ENCODE assay signal across 24 cellular contexts in the genomic region with DNA sequence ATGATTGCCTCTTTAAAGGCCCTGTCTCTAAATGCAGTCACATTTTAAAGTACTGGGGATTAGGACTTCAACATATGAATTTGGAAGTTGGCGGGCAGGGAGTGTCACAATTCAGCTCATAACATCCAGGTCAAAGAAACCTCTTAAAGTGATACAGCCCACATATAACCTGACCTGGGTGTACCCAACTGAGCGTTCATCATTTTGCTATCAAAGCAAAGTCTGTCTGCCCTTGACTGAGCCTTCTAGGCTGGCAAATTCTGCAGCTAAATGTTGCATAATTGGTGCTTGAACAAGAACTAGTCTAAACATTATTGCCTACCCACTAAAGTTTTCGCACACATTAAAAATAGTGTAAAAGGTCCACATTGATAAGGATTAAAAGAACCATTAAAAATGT. TPM values are rescaled to one million over a fixed set of nuclear protein-coding genes. Genes with fewer than 3 reads are reported as not detected.
DNase-seq lines count a peak whose midpoint lies in the region; ATAC-seq, FAIRE-seq and TF ChIP-seq lines count a peak whose summit lies in the region.
"Had no signal": no experiment of that assay in that cellular context is flagged by ENCODE, and none has a peak within 500 bp of the region (broad histone marks: within the 10 kb centered on the region; RNA-seq: fewer than 3 reads in every experiment).

No MANE protein-coding gene starts in this region.

- no peak for TF ChIP-seq RAD21 in HepG2 (CRISPR knock-in tag; IDR thresholded peaks at IDR 0.05)

- H3F3A ChIP-seq in neural progenitor cell (ENCODE audit: low read depth), result peaks cover 20% of the 10 kb centered on the region

- TF ChIP-seq EP300 in HepG2 (IDR thresholded peaks at IDR 0.05; ENCODE audit: low read depth in 2 of 2, low read length in 2 of 2) (no peak), HepG2 (CRISPR knock-in tag; IDR thresholded peaks at IDR 0.05; ENCODE audit: borderline replicate concordance) (no peak)

- peaks cover 9% of the 10 kb centered on the region for H3K79me2 ChIP-seq in HepG2 (ENCODE audit: insufficient read depth, low read length)
- H3K79me2 ChIP-seq in neural progenitor cell (ENCODE audit: low read depth), result peaks cover 27% of the 10 kb centered on the region

- TF ChIP-seq CTCF in HepG2 (CRISPR knock-in tag; IDR thresholded peaks at IDR 0.05) (no peak), neural progenitor cell (IDR thresholded peaks at IDR 0.05) (no peak), thyroid gland (IDR thresholded peaks at IDR 0.05) (no peak)

- H3K27ac ChIP-seq in epithelial cell of prostate (peak overlapping the region; percentile 84), HepG2 (ENCODE audit: extremely low read length, insufficient read depth, low read length) (peak overlapping the region; percentile 59), neural progenitor cell (no peak overlapping the region), thyroid gland (peak overlapping the region in 1 of 3 donors; percentile 16)
- H3K27ac ChIP-seq: BLaER1, C4-2B, GM23248 had no signal

- no peak overlapping the region for H2AFZ ChIP-seq in HepG2 (ENCODE audit: low read length)
- no peak overlapping the region for H2AFZ ChIP-seq in neural progenitor cell (replicated peaks)
- H2AFZ ChIP-seq: GM23248 had no signal

- in situ Hi-C loops in HepG2 (cut with HindIII; ENCODE audit: extremely low pct_ligation_motif_present, low pct_unique_long_range_greater_than_20kb), result no loop called here

- H3K27me3 ChIP-seq in HepG2 (ENCODE audit: control insufficient read depth in 1 of 2, insufficient read depth in 2 of 2, low read length in 2 of 2) (no peaks in the 10 kb centered on the region), neural progenitor cell (no peaks in the 10 kb centered on the region), thyroid gland (no peaks in the 10 kb centered on the region)
- H3K27me3 ChIP-seq: BLaER1 had no signal

- POLR2A ChIA-PET in HepG2 (lab: Yijun Ruan, JAX), result interaction anchor here (0.9 kb wide), 1 partner anchor 88 kb away, joined by 3 read pairs; no protein-coding TSS in a partner anchor

- H3K36me3 ChIP-seq in HepG2 (replicated peaks in 1 of 2; ENCODE audit: control insufficient read depth in 1 of 2, insufficient read depth in 2 of 2, low read length in 2 of 2), result no peaks in the 10 kb centered on the region
- H3K36me3 ChIP-seq in neural progenitor cell, result no peaks in the 10 kb centered on the region
- no peaks in the 10 kb centered on the region for H3K36me3 ChIP-seq in thyroid gland

- H3K9ac ChIP-seq in HepG2 (ENCODE audit: insufficient read depth, low read depth, low read length) (no peak overlapping the region), neural progenitor cell (no peak overlapping the region)
- H3K9ac ChIP-seq: BLaER1, GM23248 had no signal

- H3K9me3 ChIP-seq in HepG2 (ENCODE audit: low read length), result peaks cover 4% of the 10 kb centered on the region; the same call in 1 of the 2 replicates
- no peaks in the 10 kb centered on the region for H3K9me3 ChIP-seq in neural progenitor cell (ENCODE audit: low read depth)
- no peaks in the 10 kb centered on the region for H3K9me3 ChIP-seq in thyroid gland

- TF ChIP-seq POLR2A in HepG2 (IDR thresholded peaks at IDR 0.05; ENCODE audit: insufficient read depth in 1 of 2, low read depth in 2 of 2, low read length in 2 of 2), result no peak
- TF ChIP-seq POLR2A in thyroid gland (IDR thresholded peaks at IDR 0.05), result no peak

- H3K36me3 Mint-ChIP-seq in neural progenitor cell, result peaks cover 37% of the 10 kb centered on the region

- H4K20me1 ChIP-seq in HepG2 (ENCODE audit: insufficient read depth, low read length) (no peaks in the 10 kb centered on the region), neural progenitor cell (ENCODE audit: low read depth) (peaks cover 4% of the 10 kb centered on the region)
- H4K20me1 ChIP-seq: BLaER1 had no signal

- H3K4me3 Mint-ChIP-seq in neural progenitor cell, result no peak overlapping the region
- H3K4me3 Mint-ChIP-seq: B cell; CD4-positive, alpha-beta T cell; CD8-positive, alpha-beta memory T cell had no signal

- H3K4me1 ChIP-seq in HepG2 (ENCODE audit: insufficient read depth, low read length), result peaks cover 55% of the 10 kb centered on the region
- peaks cover 21% of the 10 kb centered on the region for H3K4me1 ChIP-seq in neural progenitor cell
- H3K4me1 ChIP-seq in thyroid gland, result peaks cover 18 to 29% of the 10 kb centered on the region in 2 donors

- ATAC-seq in HepG2, result no peak

- 81% methylated on average over 3 of the region's 3 CpGs for WGBS in HepG2 (ENCODE audit: low lambda C conversion rate)
- 58 to 64% methylated on average over 3 of the region's 3 CpGs for WGBS in thyroid gland, 2 donors

- H3K4me1 Mint-ChIP-seq in neural progenitor cell, result peaks cover 18% of the 10 kb centered on the region

- H3K4me2 ChIP-seq in HepG2 (ENCODE audit: low read depth, low read length) (peak overlapping the region; percentile 73), neural progenitor cell (peak overlapping the region; percentile 25)
- H3K4me2 ChIP-seq: BLaER1 had no signal

- intact Hi-C loops in HepG2 (cut with micrococcal nuclease; ENCODE audit: unreplicated experiment), result loop anchor here (5.0 kb wide), 1 partner anchor 58 kb away; no protein-coding TSS in a partner anchor
- intact Hi-C loops in thyroid gland (cut with DNase I), result no loop called here
- intact Hi-C loops in posterior vena cava (cut with DNase I), result no loop called here

- DNase-seq in epithelial cell of prostate (ENCODE audit: low read depth, low spot score), result no peak
- no peak for DNase-seq in HepG2 (ENCODE audit: low spot score)
- DNase-seq in neural progenitor cell (ENCODE audit: low spot score), result no peak
- peak; percentile 19 to 32 for DNase-seq in thyroid gland
- no peak for DNase-seq in CD1c-positive myeloid dendritic cell (ENCODE audit: extremely low spot score)
- DNase-seq in activated naive CD4-positive, alpha-beta T cell treated with anti-CD3 and anti-CD28 coated beads, Interleukin-2, amount 50 U/mL, for 16 hours, result no peak
- DNase-seq in posterior vena cava (ENCODE audit: low spot score), result no peak
- DNase-seq in DMS 273 (lab: John Stamatoyannopoulos, UW; ENCODE audit: unreplicated experiment), result no peak
- DNase-seq: Calu3; CD4-positive, alpha-beta T cell; CD8-positive, alpha-beta memory T cell; DMS153; DND-41; H7; HCEC 1CT had no signal

- CTCF ChIA-PET in HepG2 (lab: Yijun Ruan, JAX; ENCODE audit: low intra/inter-chr PET ratio, low total read pairs), result no interaction called here

- H3K4me3 ChIP-seq in HepG2 (replicated peaks in 1 of 3; ENCODE audit: insufficient read depth in 1 of 3, low read depth in 2 of 3, low read length in 3 of 3) (no peak overlapping the region), neural progenitor cell (no peak overlapping the region), thyroid gland (replicated peaks in 1 of 3) (no peak overlapping the region)
- H3K4me3 ChIP-seq: BLaER1, GM23248 had no signal

- peaks cover 25% of the 10 kb centered on the region for H3K9me3 Mint-ChIP-seq in neural progenitor cell
- H3K9me3 Mint-ChIP-seq: CD4-positive, alpha-beta T cell; CD8-positive, alpha-beta memory T cell had no signal

- H3K27ac Mint-ChIP-seq in neural progenitor cell, result no peak overlapping the region
- H3K27ac Mint-ChIP-seq: B cell; CD4-positive, alpha-beta T cell; CD8-positive, alpha-beta memory T cell had no signal

- BruUV-seq in HepG2 (replicated peaks; lab: Mats Ljungman, UMichigan), result no TSS peak

- no peak for FAIRE-seq in HepG2 (lab: Jason Lieb, UNC)
- FAIRE-seq: A204.1, G401.6, GM12892, GM19239, H1 had no signal

- H3K27me3 Mint-ChIP-seq in neural progenitor cell (ENCODE audit: insufficient read depth, low read depth), result no peaks in the 10 kb centered on the region
- H3K27me3 Mint-ChIP-seq: B cell; CD4-positive, alpha-beta T cell had no signal

TF ChIP-seq in HepG2, 621 proteins besides CTCF, POLR2A, EP300 and RAD21:
- TF ChIP-seq CEBPB (IDR thresholded peaks at IDR 0.05; ENCODE audit: borderline replicate concordance, low read depth, low read length), result peak; percentile 14; the same call in 1 of the 2 replicates
- TF ChIP-seq CEBPG (CRISPR knock-in tag; IDR thresholded peaks at IDR 0.05), result peak; percentile 22; the same call in 1 of the 2 replicates
- no peak for TF ChIP-seq ZNF589 (CRISPR knock-in tag; conservative IDR thresholded peaks at IDR 0.05)

RNA-seq across cellular contexts. Expression of gene MSRB2, which starts 3.7 kb away (rescaled TPM):
- total RNA-seq in HepG2 (2016; rRNA removed; fragmentation: Illumina TruSeq; extraction: Trizol) (5.2 and 8.3 TPM in 2 replicates), neural progenitor cell (ENCODE audit: low replicate concordance) (15.2 and 17.2 TPM in 2 replicates), thyroid gland (10 to 100 TPM; 15.4 to 49.6 (median 30.7) TPM), posterior vena cava (10 to 100 TPM; 25.0 to 30.0 TPM)
- total RNA-seq in HepG2 (2016; cell fraction: cytosol; rRNA removed; fragmentation: Illumina TruSeq; extraction: Trizol; ENCODE audit: low read depth), result 2.9 and 3.6 TPM in 2 replicates
- 6.5 and 7.4 TPM in 2 replicates for total RNA-seq in HepG2 (2016; cell fraction: insoluble cytoplasmic fraction; rRNA removed; fragmentation: Illumina TruSeq; extraction: Trizol)
- 5.4 and 7.8 TPM in 2 replicates for total RNA-seq in HepG2 (2016; cell fraction: membrane; rRNA removed; fragmentation: Illumina TruSeq; extraction: Trizol)
- total RNA-seq in HepG2 (2016; cell fraction: nucleus; rRNA removed; fragmentation: Illumina TruSeq; extraction: Trizol), result 3.2 and 6.3 TPM in 2 replicates
- 22.1 and 23.3 TPM in 2 replicates for polyA plus RNA-seq in HepG2 (2011; rRNA removed)
- polyA plus RNA-seq in HepG2 (2011; cell fraction: cytosol; rRNA removed), result 13.6 and 15.3 TPM in 2 replicates
- polyA plus RNA-seq in HepG2 (2011; cell fraction: nucleus; rRNA removed), result 7.6 and 10.5 TPM in 2 replicates
- 11.5 and 14.6 TPM in 2 replicates for polyA plus RNA-seq in HepG2 (2012)
- polyA plus RNA-seq in HepG2 (2016; cell fraction: cytosol; fragmentation: Illumina TruSeq; extraction: Trizol; ENCODE audit: low read depth), result 6.2 and 9.1 TPM in 2 replicates
- polyA plus RNA-seq in HepG2 (2016; cell fraction: insoluble cytoplasmic fraction; fragmentation: Illumina TruSeq; extraction: Trizol; ENCODE audit: low read depth), result 7.0 and 7.6 TPM in 2 replicates
- polyA plus RNA-seq in HepG2 (2016; cell fraction: membrane; fragmentation: Illumina TruSeq; extraction: Trizol; ENCODE audit: low read depth), result 7.7 and 12.3 TPM in 2 replicates
- polyA plus RNA-seq in HepG2 (2016; cell fraction: nucleus; fragmentation: Illumina TruSeq; extraction: Trizol; ENCODE audit: insufficient read depth, low read depth), result 11.1 and 15.3 TPM in 2 replicates
- 9.2 and 16.2 TPM in 2 replicates for polyA minus RNA-seq in HepG2 (2011; rRNA and poly(A)+ RNA removed; ENCODE audit: low replicate concordance)
- polyA minus RNA-seq in HepG2 (2011; cell fraction: cytosol; rRNA and poly(A)+ RNA removed), result 2.2 and 6.8 TPM in 2 replicates
- polyA minus RNA-seq in HepG2 (2011; cell fraction: nucleus; rRNA and poly(A)+ RNA removed), result 0.90 and 3.7 TPM in 2 replicates

Comparison
In these comparisons a context has a peak if more than half of its experiments do, and no peak if none do; other contexts are left out.
1. DNase-seq: peak in thyroid gland (2 of 2); none in epithelial cell of prostate (single experiment), HepG2 (single experiment), neural progenitor cell (single experiment), CD1c-positive myeloid dendritic cell (single experiment), activated naive CD4-positive, alpha-beta T cell treated with anti-CD3 and anti-CD28 coated beads, Interleukin-2, amount 50 U/mL, for 16 hours (single experiment), posterior vena cava (single experiment) and DMS 273 (single experiment).